1 cellular context compared by ENCODE assay signal in the genomic region with DNA sequence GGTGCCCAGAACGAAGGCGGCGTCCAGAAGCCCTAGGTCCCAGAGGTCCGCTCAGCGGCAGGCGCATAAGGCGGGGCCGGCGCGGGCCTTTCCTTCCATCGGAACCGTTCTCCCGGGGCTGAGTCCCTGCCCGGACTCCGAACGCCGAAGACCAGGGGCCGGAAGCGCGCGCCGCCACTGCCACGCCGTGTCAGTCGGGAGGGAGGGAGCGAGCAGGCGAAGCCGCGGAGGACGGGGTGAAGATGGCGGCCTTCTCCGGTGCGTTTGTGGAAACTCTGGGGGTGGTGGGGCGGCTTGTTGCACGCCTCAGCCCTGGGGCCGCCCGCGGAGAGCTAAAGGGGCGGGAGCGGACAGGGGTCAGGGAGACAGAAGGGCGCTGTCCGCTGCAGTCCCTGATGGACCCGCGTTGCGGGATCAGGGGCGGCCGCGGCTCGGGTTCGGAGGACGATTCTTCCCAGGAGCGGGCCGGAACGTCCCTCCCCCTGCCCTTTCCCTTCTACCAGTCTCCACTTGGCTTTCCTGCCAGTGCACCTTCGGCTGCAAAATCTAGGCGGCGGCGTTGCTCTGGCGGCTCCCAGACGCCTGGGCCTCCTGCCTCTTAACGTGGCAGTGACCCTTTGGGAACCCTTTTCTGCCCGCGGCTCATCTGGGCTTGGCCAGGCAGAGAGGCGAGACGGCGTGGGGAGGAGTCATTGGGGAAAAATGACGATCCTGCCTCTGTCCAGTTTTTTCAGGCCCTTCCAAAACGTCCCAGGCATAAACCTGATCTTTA.
TF ChIP-seq lines count a peak whose summit lies in the region.

TSS of gene DDX1 (plus strand) at position 177 of the 772 bp plus-strand sequence. CDS start at position 243, 66 bp downstream.

TF ChIP-seq in HepG2, 621 proteins besides CTCF, POLR2A, EP300 and RAD21 (continued from another document and continues in another):
- TF ChIP-seq SOX13 (IDR thresholded peaks at IDR 0.05) (no peak), SOX13 (CRISPR knock-in tag; conservative IDR thresholded peaks at IDR 0.05 in 1 of 2, IDR thresholded peaks at IDR 0.05 in 1 of 2) (peak; percentile 56 to 77; a peak in 2 of 4 replicates), ZNF772 (CRISPR knock-in tag; IDR thresholded peaks at IDR 0.05) (peak; percentile 100), SMARCE1 (IDR thresholded peaks at IDR 0.05; ENCODE audit: borderline replicate concordance) (no peak), ZSCAN22 (CRISPR knock-in tag; IDR thresholded peaks at IDR 0.05) (0 out of 2 replicates have a peak, but pooled peaks have one; percentile 74), ASH2L (IDR thresholded peaks at IDR 0.05; ENCODE audit: insufficient read length, low read depth, low read length) (peak; percentile 100), XBP1 (CRISPR knock-in tag; IDR thresholded peaks at IDR 0.05) (0 out of 2 replicates have a peak, but pooled peaks have one; percentile 85), POLR2AphosphoS2 (IDR thresholded peaks at IDR 0.05; ENCODE audit: low read depth, low read length) (peak; percentile 83; the same call in 1 of the 2 replicates), PLSCR1 (CRISPR knock-in tag; IDR thresholded peaks at IDR 0.05; ENCODE audit: borderline replicate concordance) (peak; percentile 95; the same call in 1 of the 2 replicates), ARID2 (CRISPR knock-in tag; IDR thresholded peaks at IDR 0.05; ENCODE audit: borderline replicate concordance) (no peak; the same call in 1 of the 2 replicates), ZNF646 (CRISPR knock-in tag; IDR thresholded peaks at IDR 0.05) (no peak), ZNF460 (CRISPR knock-in tag; IDR thresholded peaks at IDR 0.05; ENCODE audit: borderline replicate concordance) (peak; percentile 77; the same call in 1 of the 2 replicates), JDP2 (CRISPR knock-in tag; IDR thresholded peaks at IDR 0.05; ENCODE audit: borderline replicate concordance) (peak; percentile 86), ZNF329 (CRISPR knock-in tag; IDR thresholded peaks at IDR 0.05; ENCODE audit: low read depth) (peak; percentile 90), ZNF501 (CRISPR knock-in tag; IDR thresholded peaks at IDR 0.05) (peak; percentile 100), ZNF274 (CRISPR knock-in tag; IDR thresholded peaks at IDR 0.05) (peak; percentile 96), ZNF44 (CRISPR knock-in tag; IDR thresholded peaks at IDR 0.05) (peak; percentile 96; the same call in 1 of the 2 replicates), ZFP41 (CRISPR knock-in tag; IDR thresholded peaks at IDR 0.05; ENCODE audit: borderline replicate concordance) (peak; percentile 93; the same call in 1 of the 2 replicates), MLX (CRISPR knock-in tag; IDR thresholded peaks at IDR 0.05) (peak; percentile 73), ZFP37 (CRISPR knock-in tag; IDR thresholded peaks at IDR 0.05; ENCODE audit: borderline replicate concordance) (peak; percentile 94; the same call in 1 of the 2 replicates), ZNF512B (CRISPR knock-in tag; IDR thresholded peaks at IDR 0.05; ENCODE audit: borderline replicate concordance) (peak; percentile 92; the same call in 1 of the 2 replicates), ZNF652 (CRISPR knock-in tag; IDR thresholded peaks at IDR 0.05; ENCODE audit: borderline replicate concordance, low read depth) (peak; percentile 61; the same call in 1 of the 2 replicates), KLF6 (CRISPR knock-in tag; IDR thresholded peaks at IDR 0.05) (peak; percentile 99), TRIM22 (IDR thresholded peaks at IDR 0.05) (no peak), ZNF672 (CRISPR knock-in tag; IDR thresholded peaks at IDR 0.05) (peak; percentile 97), ZNF260 (CRISPR knock-in tag; IDR thresholded peaks at IDR 0.05; ENCODE audit: borderline replicate concordance, low read depth) (peak; percentile 60; the same call in 1 of the 2 replicates), SRY (CRISPR knock-in tag; IDR thresholded peaks at IDR 0.05) (peak; percentile 99), ZNF773 (CRISPR knock-in tag; IDR thresholded peaks at IDR 0.05; ENCODE audit: borderline replicate concordance) (no peak), ZNF572 (CRISPR knock-in tag; IDR thresholded peaks at IDR 0.05) (peak; percentile 62; the same call in 1 of the 2 replicates), RFX5 (IDR thresholded peaks at IDR 0.05; ENCODE audit: low read depth, low read length) (peak; percentile 57; the same call in 1 of the 2 replicates)
- TF ChIP-seq, protein P1, sequence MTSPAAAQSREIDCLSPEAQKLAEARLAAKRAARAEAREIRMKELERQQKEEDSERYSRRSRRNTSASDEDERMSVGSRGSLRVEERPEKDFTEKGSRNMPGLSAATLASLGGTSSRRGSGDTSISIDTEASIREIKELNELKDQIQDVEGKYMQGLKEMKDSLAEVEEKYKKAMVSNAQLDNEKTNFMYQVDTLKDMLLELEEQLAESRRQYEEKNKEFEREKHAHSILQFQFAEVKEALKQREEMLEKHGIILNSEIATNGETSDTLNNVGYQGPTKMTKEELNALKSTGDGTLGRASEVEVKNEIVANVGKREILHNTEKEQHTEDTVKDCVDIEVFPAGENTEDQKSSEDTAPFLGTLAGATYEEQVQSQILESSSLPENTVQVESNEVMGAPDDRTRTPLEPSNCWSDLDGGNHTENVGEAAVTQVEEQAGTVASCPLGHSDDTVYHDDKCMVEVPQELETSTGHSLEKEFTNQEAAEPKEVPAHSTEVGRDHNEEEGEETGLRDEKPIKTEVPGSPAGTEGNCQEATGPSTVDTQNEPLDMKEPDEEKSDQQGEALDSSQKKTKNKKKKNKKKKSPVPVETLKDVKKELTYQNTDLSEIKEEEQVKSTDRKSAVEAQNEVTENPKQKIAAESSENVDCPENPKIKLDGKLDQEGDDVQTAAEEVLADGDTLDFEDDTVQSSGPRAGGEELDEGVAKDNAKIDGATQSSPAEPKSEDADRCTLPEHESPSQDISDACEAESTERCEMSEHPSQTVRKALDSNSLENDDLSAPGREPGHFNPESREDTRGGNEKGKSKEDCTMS (CRISPR knock-in tag; conservative IDR thresholded peaks at IDR 0.05) = peak; percentile 63; the same call in 1 of the 2 replicates
- TF ChIP-seq, protein P2, sequence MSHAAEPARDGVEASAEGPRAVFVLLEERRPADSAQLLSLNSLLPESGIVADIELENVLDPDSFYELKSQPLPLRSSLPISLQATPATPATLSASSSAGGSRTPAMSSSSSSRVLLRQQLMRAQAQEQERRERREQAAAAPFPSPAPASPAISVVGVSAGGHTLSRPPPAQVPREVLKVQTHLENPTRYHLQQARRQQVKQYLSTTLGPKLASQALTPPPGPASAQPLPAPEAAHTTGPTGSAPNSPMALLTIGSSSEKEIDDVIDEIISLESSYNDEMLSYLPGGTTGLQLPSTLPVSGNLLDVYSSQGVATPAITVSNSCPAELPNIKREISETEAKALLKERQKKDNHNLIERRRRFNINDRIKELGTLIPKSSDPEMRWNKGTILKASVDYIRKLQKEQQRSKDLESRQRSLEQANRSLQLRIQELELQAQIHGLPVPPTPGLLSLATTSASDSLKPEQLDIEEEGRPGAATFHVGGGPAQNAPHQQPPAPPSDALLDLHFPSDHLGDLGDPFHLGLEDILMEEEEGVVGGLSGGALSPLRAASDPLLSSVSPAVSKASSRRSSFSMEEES (CRISPR knock-in tag; IDR thresholded peaks at IDR 0.05) = peak; percentile 75
- TF ChIP-seq, protein P3, sequence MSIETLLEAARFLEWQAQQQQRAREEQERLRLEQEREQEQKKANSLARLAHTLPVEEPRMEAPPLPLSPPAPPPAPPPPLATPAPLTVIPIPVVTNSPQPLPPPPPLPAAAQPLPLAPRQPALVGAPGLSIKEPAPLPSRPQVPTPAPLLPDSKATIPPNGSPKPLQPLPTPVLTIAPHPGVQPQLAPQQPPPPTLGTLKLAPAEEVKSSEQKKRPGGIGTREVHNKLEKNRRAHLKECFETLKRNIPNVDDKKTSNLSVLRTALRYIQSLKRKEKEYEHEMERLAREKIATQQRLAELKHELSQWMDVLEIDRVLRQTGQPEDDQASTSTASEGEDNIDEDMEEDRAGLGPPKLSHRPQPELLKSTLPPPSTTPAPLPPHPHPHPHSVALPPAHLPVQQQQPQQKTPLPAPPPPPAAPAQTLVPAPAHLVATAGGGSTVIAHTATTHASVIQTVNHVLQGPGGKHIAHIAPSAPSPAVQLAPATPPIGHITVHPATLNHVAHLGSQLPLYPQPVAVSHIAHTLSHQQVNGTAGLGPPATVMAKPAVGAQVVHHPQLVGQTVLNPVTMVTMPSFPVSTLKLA (IDR thresholded peaks at IDR 0.05) = peak; percentile 46; the same call in 1 of the 2 replicates
- TF ChIP-seq, protein P4, sequence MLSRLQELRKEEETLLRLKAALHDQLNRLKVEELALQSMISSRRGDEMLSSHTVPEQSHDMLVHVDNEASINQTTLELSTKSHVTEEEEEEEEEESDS (CRISPR knock-in tag; IDR thresholded peaks at IDR 0.05; ENCODE audit: borderline replicate concordance) = peak; percentile 93; the same call in 1 of the 2 replicates
